In genomic region chr15:60370804-60371700, GRCh38 we compare ENCODE assay signal across 8 cellular contexts. TPM values are rescaled to one million over a fixed set of nuclear protein-coding genes. Genes with fewer than 3 reads are reported as not detected.
DNase-seq lines count a peak whose midpoint lies in the region; ATAC-seq, FAIRE-seq and TF ChIP-seq lines count a peak whose summit lies in the region.

No MANE protein-coding gene starts in this region.

- no peaks in the 10 kb centered on the region for H3K27me3 ChIP-seq in brain microvascular endothelial cell (replicated peaks)
- H3K27me3 ChIP-seq in HepG2 (ENCODE audit: control insufficient read depth in 1 of 2, insufficient read depth in 2 of 2, low read length in 2 of 2) = no peaks in the 10 kb centered on the region
- H3K27me3 ChIP-seq in upper lobe of right lung = no peaks in the 10 kb centered on the region

- peaks cover 0 to 22% (median 14%) of the 10 kb centered on the region in 3 donors for H3K36me3 Mint-ChIP-seq in immature natural killer cell

- POLR2A ChIA-PET in HepG2 (lab: Yijun Ruan, JAX) = no interaction called here

- H3K36me3 ChIP-seq in brain microvascular endothelial cell (replicated peaks) (peaks cover 70% of the 10 kb centered on the region), HepG2 (replicated peaks in 1 of 2; ENCODE audit: control insufficient read depth in 1 of 2, insufficient read depth in 2 of 2, low read length in 2 of 2) (peaks cover 1 to 29% of the 10 kb centered on the region in 2 experiments; a peak in 4 of 5 replicates), upper lobe of right lung (peaks cover 61% of the 10 kb centered on the region)

- FAIRE-seq in HepG2 (lab: Jason Lieb, UNC) = no peak

- DNase-seq in COLO668 (lab: John Stamatoyannopoulos, UW; ENCODE audit: unreplicated experiment) (peak; percentile 52), NCI-H1694 (lab: John Stamatoyannopoulos, UW) (peak; percentile 46), brain microvascular endothelial cell (peak; percentile 98), HepG2 (ENCODE audit: low spot score) (peak; percentile 70), upper lobe of right lung (no peak), SKM-1 treated with dmso at 0.1 percent for 144 hours (lab: John Stamatoyannopoulos, UW; ENCODE audit: unreplicated experiment) (no peak), immature natural killer cell (no peak), KG1 (lab: John Stamatoyannopoulos, UW) (no peak)

- H3K27me3 Mint-ChIP-seq in immature natural killer cell (ENCODE audit: low read depth in 3 of 3) = no peaks in the 10 kb centered on the region

- no peak for TF ChIP-seq CTCF in brain microvascular endothelial cell (IDR thresholded peaks at IDR 0.05; ENCODE audit: low read depth, low read length, missing control alignments)
- TF ChIP-seq CTCF in HepG2 (CRISPR knock-in tag; IDR thresholded peaks at IDR 0.05) = no peak
- no peak for TF ChIP-seq CTCF in upper lobe of right lung (IDR thresholded peaks at IDR 0.05)

- peak overlapping the region in 2 of 6 donors; percentile 6 to 58 for H3K27ac Mint-ChIP-seq in immature natural killer cell

- H3K9ac ChIP-seq in HepG2 (ENCODE audit: insufficient read depth, low read depth, low read length) = no peak overlapping the region

- intact Hi-C loops in HepG2 (cut with micrococcal nuclease; ENCODE audit: unreplicated experiment) (loop anchor here (5.0 kb wide), 1 partner anchor 71 kb away; no protein-coding TSS in a partner anchor), upper lobe of right lung (cut with DNase I) (no loop called here)

- H3K4me3 ChIP-seq in brain microvascular endothelial cell (ENCODE audit: low read depth, low read length) = no peak overlapping the region
- no peak overlapping the region for H3K4me3 ChIP-seq in HepG2 (replicated peaks in 1 of 3; ENCODE audit: insufficient read depth in 1 of 3, low read depth in 2 of 3, low read length in 3 of 3)
- no peak overlapping the region for H3K4me3 ChIP-seq in upper lobe of right lung

- no peak overlapping the region for H3K4me2 ChIP-seq in HepG2 (ENCODE audit: low read depth, low read length)

- H3K9me3 ChIP-seq in HepG2 (ENCODE audit: low read length) (no peaks in the 10 kb centered on the region), upper lobe of right lung (no peaks in the 10 kb centered on the region)

- no peak for TF ChIP-seq POLR2A in HepG2 (IDR thresholded peaks at IDR 0.05; ENCODE audit: insufficient read depth in 1 of 2, low read depth in 2 of 2, low read length in 2 of 2)

- H3K4me1 Mint-ChIP-seq in immature natural killer cell = peaks cover 3 to 13% of the 10 kb centered on the region in 2 donors

- no peak overlapping the region for H3K4me3 Mint-ChIP-seq in immature natural killer cell

- 87% methylated on average over 11 of the region's 13 CpGs for WGBS in HepG2 (ENCODE audit: low lambda C conversion rate)

- no peak overlapping the region for H2AFZ ChIP-seq in HepG2 (ENCODE audit: low read length)

- peaks cover 76% of the 10 kb centered on the region for H3K4me1 ChIP-seq in HepG2 (ENCODE audit: insufficient read depth, low read length)
- H3K4me1 ChIP-seq in upper lobe of right lung = peaks cover 51% of the 10 kb centered on the region

- CTCF ChIA-PET in HepG2 (lab: Yijun Ruan, JAX; ENCODE audit: low intra/inter-chr PET ratio, low total read pairs) = no interaction called here

- H4K20me1 ChIP-seq in HepG2 (ENCODE audit: insufficient read depth, low read length) = no peaks in the 10 kb centered on the region

- H3K79me2 ChIP-seq in HepG2 (ENCODE audit: insufficient read depth, low read length) = peaks cover 43% of the 10 kb centered on the region

- H3K27ac ChIP-seq in brain microvascular endothelial cell = peak overlapping the region; percentile 93
- peak overlapping the region; percentile 49 for H3K27ac ChIP-seq in HepG2 (ENCODE audit: extremely low read length, insufficient read depth, low read length)
- peak overlapping the region; percentile 63 for H3K27ac ChIP-seq in upper lobe of right lung

- no peak for TF ChIP-seq RAD21 in HepG2 (CRISPR knock-in tag; IDR thresholded peaks at IDR 0.05)

- in situ Hi-C loops in brain microvascular endothelial cell (cut with HindIII; ENCODE audit: low pct_ligation_motif_present, low sequenced_read_pairs) (no loop called here), HepG2 (cut with HindIII; ENCODE audit: extremely low pct_ligation_motif_present, low pct_unique_long_range_greater_than_20kb) (no loop called here)

- no peak for ATAC-seq in HepG2
- ATAC-seq in upper lobe of right lung = peak; percentile 21

- no peaks in the 10 kb centered on the region for H3K9me3 Mint-ChIP-seq in immature natural killer cell

- no TSS peak for BruUV-seq in HepG2 (replicated peaks; lab: Mats Ljungman, UMichigan)

- TF ChIP-seq EP300 in HepG2 (IDR thresholded peaks at IDR 0.05; ENCODE audit: low read depth in 2 of 2, low read length in 2 of 2) = no peak
- TF ChIP-seq EP300 in HepG2 (CRISPR knock-in tag; IDR thresholded peaks at IDR 0.05; ENCODE audit: borderline replicate concordance) = peak; percentile 66; the same call in 1 of the 2 replicates

TF ChIP-seq in HepG2, 621 proteins besides CTCF, POLR2A, EP300 and RAD21 (continues in another document):
- 0 out of 2 replicates have a peak, but pooled peaks have one; percentile 16 for TF ChIP-seq THAP11 (CRISPR knock-in tag; IDR thresholded peaks at IDR 0.05)
- TF ChIP-seq ZNF335 (CRISPR knock-in tag; IDR thresholded peaks at IDR 0.05) = 0 out of 2 replicates have a peak, but pooled peaks have one; percentile 28
- TF ChIP-seq FOSL2 (CRISPR knock-in tag; IDR thresholded peaks at IDR 0.05) = peak; percentile 85
- TF ChIP-seq RNF2 (conservative IDR thresholded peaks at IDR 0.05; ENCODE audit: low read depth) = no peak
- TF ChIP-seq SRF (IDR thresholded peaks at IDR 0.05; ENCODE audit: low read depth, low read length) = no peak
- no peak for TF ChIP-seq ZNF225 (CRISPR knock-in tag; IDR thresholded peaks at IDR 0.05)
- TF ChIP-seq, protein P1, sequence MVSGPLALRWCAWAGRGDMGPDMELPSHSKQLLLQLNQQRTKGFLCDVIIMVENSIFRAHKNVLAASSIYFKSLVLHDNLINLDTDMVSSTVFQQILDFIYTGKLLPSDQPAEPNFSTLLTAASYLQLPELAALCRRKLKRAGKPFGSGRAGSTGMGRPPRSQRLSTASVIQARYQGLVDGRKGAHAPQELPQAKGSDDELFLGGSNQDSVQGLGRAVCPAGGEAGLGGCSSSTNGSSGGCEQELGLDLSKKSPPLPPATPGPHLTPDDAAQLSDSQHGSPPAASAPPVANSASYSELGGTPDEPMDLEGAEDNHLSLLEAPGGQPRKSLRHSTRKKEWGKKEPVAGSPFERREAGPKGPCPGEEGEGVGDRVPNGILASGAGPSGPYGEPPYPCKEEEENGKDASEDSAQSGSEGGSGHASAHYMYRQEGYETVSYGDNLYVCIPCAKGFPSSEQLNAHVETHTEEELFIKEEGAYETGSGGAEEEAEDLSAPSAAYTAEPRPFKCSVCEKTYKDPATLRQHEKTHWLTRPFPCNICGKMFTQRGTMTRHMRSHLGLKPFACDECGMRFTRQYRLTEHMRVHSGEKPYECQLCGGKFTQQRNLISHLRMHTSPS (CRISPR knock-in tag; IDR thresholded peaks at IDR 0.05; ENCODE audit: low read depth) = no peak
- TF ChIP-seq NCOA2 (CRISPR knock-in tag; IDR thresholded peaks at IDR 0.05) = peak; percentile 39; the same call in 1 of the 2 replicates
- no peak for TF ChIP-seq HOXD1 (CRISPR knock-in tag; IDR thresholded peaks at IDR 0.05)
- TF ChIP-seq ZMAT3 (CRISPR knock-in tag; conservative IDR thresholded peaks at IDR 0.05) = no peak
- TF ChIP-seq ZNF382 (CRISPR knock-in tag; IDR thresholded peaks at IDR 0.05; ENCODE audit: borderline replicate concordance) = no peak
- TF ChIP-seq SOX5 (CRISPR knock-in tag; IDR thresholded peaks at IDR 0.05; ENCODE audit: borderline replicate concordance) = peak; percentile 38; the same call in 1 of the 2 replicates
- no peak for TF ChIP-seq POLR2AphosphoS2 (IDR thresholded peaks at IDR 0.05; ENCODE audit: low read depth, low read length)
- no peak for TF ChIP-seq HOXA3 (CRISPR knock-in tag; IDR thresholded peaks at IDR 0.05)
- TF ChIP-seq GTF2F1 (IDR thresholded peaks at IDR 0.05; ENCODE audit: low read length) = no peak
- no peak for TF ChIP-seq SRY (CRISPR knock-in tag; IDR thresholded peaks at IDR 0.05)
- peak; percentile 57 for TF ChIP-seq PRPF4 (IDR thresholded peaks at IDR 0.05; ENCODE audit: low read depth, low read length, poor library complexity, severe bottlenecking)
- no peak for TF ChIP-seq SYNCRIP (IDR thresholded peaks at IDR 0.05; ENCODE audit: insufficient read depth, low read depth, low read length)
- no peak for TF ChIP-seq EED (CRISPR knock-in tag; IDR thresholded peaks at IDR 0.05)

RNA-seq across cellular contexts. Expression of gene ANXA2, which starts 26.7 kb away (rescaled TPM):
- total RNA-seq in HepG2 (2016; rRNA removed; fragmentation: Illumina TruSeq; extraction: Trizol) = 196 and 233 TPM in 2 replicates
- total RNA-seq in HepG2 (2016; cell fraction: cytosol; rRNA removed; fragmentation: Illumina TruSeq; extraction: Trizol; ENCODE audit: low read depth) = 267 and 332 TPM in 2 replicates
- total RNA-seq in HepG2 (2016; cell fraction: insoluble cytoplasmic fraction; rRNA removed; fragmentation: Illumina TruSeq; extraction: Trizol) = 199 and 222 TPM in 2 replicates
- total RNA-seq in HepG2 (2016; cell fraction: membrane; rRNA removed; fragmentation: Illumina TruSeq; extraction: Trizol) = 458 TPM in 2 replicates
- 71.2 and 77.0 TPM in 2 replicates for total RNA-seq in HepG2 (2016; cell fraction: nucleus; rRNA removed; fragmentation: Illumina TruSeq; extraction: Trizol)
- 530 and 613 TPM in 2 replicates for polyA plus RNA-seq in HepG2 (2011; rRNA removed)
- polyA plus RNA-seq in HepG2 (2011; cell fraction: cytosol; rRNA removed) = 1,111 and 1,129 TPM in 2 replicates
- 334 and 382 TPM in 2 replicates for polyA plus RNA-seq in HepG2 (2011; cell fraction: nucleus; rRNA removed)
- polyA plus RNA-seq in HepG2 (2012) = 408 and 609 TPM in 2 replicates
- polyA plus RNA-seq in HepG2 (2016; cell fraction: cytosol; fragmentation: Illumina TruSeq; extraction: Trizol; ENCODE audit: low read depth) = 359 and 376 TPM in 2 replicates
- polyA plus RNA-seq in HepG2 (2016; cell fraction: insoluble cytoplasmic fraction; fragmentation: Illumina TruSeq; extraction: Trizol; ENCODE audit: low read depth) = 206 and 224 TPM in 2 replicates
- polyA plus RNA-seq in HepG2 (2016; cell fraction: membrane; fragmentation: Illumina TruSeq; extraction: Trizol; ENCODE audit: low read depth) = 410 and 414 TPM in 2 replicates
- 104 and 114 TPM in 2 replicates for polyA plus RNA-seq in HepG2 (2016; cell fraction: nucleus; fragmentation: Illumina TruSeq; extraction: Trizol; ENCODE audit: insufficient read depth, low read depth)
- 575 and 2,115 TPM in 2 replicates for polyA minus RNA-seq in HepG2 (2011; rRNA and poly(A)+ RNA removed; ENCODE audit: low replicate concordance)
- 200 and 206 TPM in 2 replicates for polyA minus RNA-seq in HepG2 (2011; cell fraction: cytosol; rRNA and poly(A)+ RNA removed)
- polyA minus RNA-seq in HepG2 (2011; cell fraction: nucleus; rRNA and poly(A)+ RNA removed) = 181 and 211 TPM in 2 replicates
- 818 TPM for total RNA-seq in upper lobe of right lung
- 100 to 1,000 TPM; 358 to 849 (median 423) TPM for polyA plus RNA-seq in immature natural killer cell

Comparison
In these comparisons a context has a peak if more than half of its experiments do, and no peak if none do; other contexts are left out.
1. DNase-seq: peak in COLO668 (single experiment), NCI-H1694 (single experiment), brain microvascular endothelial cell (single experiment) and HepG2 (single experiment); none in upper lobe of right lung (single experiment), SKM-1 treated with dmso at 0.1 percent for 144 hours (single experiment), immature natural killer cell (0 of 3) and KG1 (single experiment).
2. Peak in every context shown above with its lines, with median percentiles within 50 percentile points of each other: H3K27ac ChIP-seq.